In the genomic region with DNA sequence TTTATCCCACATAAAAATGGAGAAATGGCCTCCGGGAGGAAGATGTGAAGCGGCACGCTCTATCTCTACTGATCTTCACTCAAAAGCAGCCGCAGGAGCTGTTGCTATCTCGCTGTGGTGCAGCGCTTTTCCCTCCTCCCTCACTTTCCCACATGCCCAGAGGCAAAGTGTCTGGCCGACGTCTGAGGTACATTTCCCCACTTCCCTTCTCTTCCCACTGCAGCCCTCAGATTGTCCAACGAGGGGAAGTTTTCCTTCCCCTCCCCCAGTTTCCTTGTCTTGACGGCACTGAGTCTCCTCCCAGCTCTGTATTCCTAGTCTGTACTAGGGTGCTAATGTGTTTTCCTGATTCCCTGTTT, we compare ENCODE assay signal across 9 cellular contexts. TPM values are rescaled to one million over a fixed set of nuclear protein-coding genes. Genes with fewer than 3 reads are reported as not detected.
A peak's percentile ranks its signal among the peaks of the same experiment; 100 is the strongest.
DNase-seq lines count a peak whose midpoint lies in the region; ATAC-seq, FAIRE-seq and TF ChIP-seq lines count a peak whose summit lies in the region.
"Had no signal": no experiment of that assay in that cellular context is flagged by ENCODE, and none has a peak within 500 bp of the region (broad histone marks: within the 10 kb centered on the region; RNA-seq: fewer than 3 reads in every experiment).

No MANE protein-coding gene starts in this region.

- H3K36me3 ChIP-seq in Caco-2 (ENCODE audit: control insufficient read depth, insufficient read depth, low read length), result no peaks in the 10 kb centered on the region

- H3K27me3 Mint-ChIP-seq in mesothelial cell of epicardium (ENCODE audit: low read depth), result peaks cover 16% of the 10 kb centered on the region
- peaks cover 12% of the 10 kb centered on the region for H3K27me3 Mint-ChIP-seq in Caco-2 (ENCODE audit: insufficient read depth, unreplicated experiment)

- CTCF ChIA-PET in A549 (lab: Yijun Ruan, JAX), result interaction anchor here (1.4 kb wide), 1 partner anchor 11 kb away, joined by 3 read pairs; no protein-coding TSS in a partner anchor
- CTCF ChIA-PET in Caco-2 (lab: Charles Lee), result interaction anchor here (0.7 kb wide), 1 partner anchor 20 kb away, joined by 8 read pairs; no protein-coding TSS in a partner anchor

- intact Hi-C loops in Caco-2 (cut with micrococcal nuclease; ENCODE audit: unreplicated experiment), result no loop called here

- H3K4me3 ChIP-seq in A549 (peak overlapping the region; percentile 44), coronary artery (peak overlapping the region; percentile 88), Caco-2 (ENCODE audit: low read depth, low read length) (no peak overlapping the region)

- H3K27ac ChIP-seq in A549, result no peak overlapping the region
- H3K27ac ChIP-seq in coronary artery, result no peak overlapping the region

- DNase-seq in A549 (ENCODE audit: low read depth in 1 of 2, low spot score in 1 of 2) (no peak), HS-5 (ENCODE audit: low read depth) (peak; percentile 18), coronary artery (ENCODE audit: low spot score) (no peak), mesothelial cell of epicardium (ENCODE audit: low spot score in 2 of 2, unreplicated experiment in 2 of 2) (no peak), Caco-2 (no peak), erythroblast (lab: John Stamatoyannopoulos, UW) (no peak)

- H3K4me1 ChIP-seq in A549 (peaks cover 11% of the 10 kb centered on the region; the same call in 1 of the 3 replicates), Caco-2 (no peaks in the 10 kb centered on the region)

- H3K4me3 Mint-ChIP-seq in mesothelial cell of epicardium (peak overlapping the region; percentile 73), Caco-2 (ENCODE audit: unreplicated experiment) (no peak overlapping the region)

- TF ChIP-seq CTCF in A549 (IDR thresholded peaks at IDR 0.05), result no peak
- no peak for TF ChIP-seq CTCF in coronary artery (IDR thresholded peaks at IDR 0.05)
- TF ChIP-seq CTCF in mesothelial cell of epicardium (IDR thresholded peaks at IDR 0.05; ENCODE audit: unreplicated experiment), result no peak
- TF ChIP-seq CTCF in Caco-2 (IDR thresholded peaks at IDR 0.05; ENCODE audit: insufficient read depth in 1 of 2, low read depth in 1 of 2, low read length in 1 of 2, severe bottlenecking in 1 of 2, unreplicated experiment in 1 of 2), result no peak

- H3K4me1 Mint-ChIP-seq in mesothelial cell of epicardium (peaks cover 44% of the 10 kb centered on the region), Caco-2 (ENCODE audit: low read depth, unreplicated experiment) (no peaks in the 10 kb centered on the region)

- H3K27ac Mint-ChIP-seq in mesothelial cell of epicardium, result peak overlapping the region; percentile 79
- H3K27ac Mint-ChIP-seq in Caco-2 (ENCODE audit: unreplicated experiment), result no peak overlapping the region

- POLR2A ChIA-PET in A549 (lab: Yijun Ruan, JAX), result no interaction called here
- POLR2A ChIA-PET in Caco-2 (lab: Charles Lee), result no interaction called here

- TF ChIP-seq EP300 in A549 (IDR thresholded peaks at IDR 0.05), result no peak

- peak overlapping the region; percentile 87 for H3K4me2 ChIP-seq in A549

- TF ChIP-seq RAD21 in A549 (conservative IDR thresholded peaks at IDR 0.05 in 1 of 2, IDR thresholded peaks at IDR 0.05 in 1 of 2), result no peak

- no peaks in the 10 kb centered on the region for H3K27me3 ChIP-seq in Caco-2 (replicated peaks; ENCODE audit: control insufficient read depth, insufficient read depth, low read length)

- BruUV-seq in Caco-2 (replicated peaks; lab: Mats Ljungman, UMichigan), result no TSS peak

- no peaks in the 10 kb centered on the region for H3K9me3 ChIP-seq in A549
- no peaks in the 10 kb centered on the region for H3K9me3 ChIP-seq in Caco-2

- no peak for TF ChIP-seq POLR2A in A549 (IDR thresholded peaks at IDR 0.05; ENCODE audit: low read length)
- TF ChIP-seq POLR2A in erythroblast (IDR thresholded peaks at IDR 0.05; ENCODE audit: low read length), result no peak

- ATAC-seq in A549 (peak; percentile 47 to 57; a peak in 4 of 6 replicates), GM18858 (IDR thresholded peaks at IDR 0.05; ENCODE audit: unreplicated experiment) (no peak), GM21717 (IDR thresholded peaks at IDR 0.05; ENCODE audit: unreplicated experiment) (no peak)

- FAIRE-seq in A549 (lab: Jason Lieb, UNC), result no peak

- H3K36me3 Mint-ChIP-seq in mesothelial cell of epicardium (peaks cover 4% of the 10 kb centered on the region), Caco-2 (ENCODE audit: insufficient read depth, unreplicated experiment) (no peaks in the 10 kb centered on the region)

- 3% methylated on average over 7 of the region's 10 CpGs for WGBS in A549 (ENCODE audit: missing lambda C conversion rate)

- H3K9me3 Mint-ChIP-seq in mesothelial cell of epicardium, result no peaks in the 10 kb centered on the region
- H3K9me3 Mint-ChIP-seq in Caco-2 (ENCODE audit: unreplicated experiment), result peaks cover 9% of the 10 kb centered on the region

TF ChIP-seq in A549, 52 proteins besides CTCF, POLR2A, EP300 and RAD21:
- TF ChIP-seq BHLHE40 (IDR thresholded peaks at IDR 0.05; ENCODE audit: low read depth, low read length), result no peak
- no peak for TF ChIP-seq CEBPB (IDR thresholded peaks at IDR 0.05)
- TF ChIP-seq, protein P1, sequence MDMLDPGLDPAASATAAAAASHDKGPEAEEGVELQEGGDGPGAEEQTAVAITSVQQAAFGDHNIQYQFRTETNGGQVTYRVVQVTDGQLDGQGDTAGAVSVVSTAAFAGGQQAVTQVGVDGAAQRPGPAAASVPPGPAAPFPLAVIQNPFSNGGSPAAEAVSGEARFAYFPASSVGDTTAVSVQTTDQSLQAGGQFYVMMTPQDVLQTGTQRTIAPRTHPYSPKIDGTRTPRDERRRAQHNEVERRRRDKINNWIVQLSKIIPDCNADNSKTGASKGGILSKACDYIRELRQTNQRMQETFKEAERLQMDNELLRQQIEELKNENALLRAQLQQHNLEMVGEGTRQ (IDR thresholded peaks at IDR 0.05), result no peak
- no peak for TF ChIP-seq RARB (CRISPR knock-in tag; IDR thresholded peaks at IDR 0.05)

RNA-seq across cellular contexts. Expression of gene COL25A1, which starts 0.7 kb away (rescaled TPM):
- polyA plus RNA-seq in A549 (2011; rRNA removed) (not detected in 2 replicates), A549 (2017; fragmentation: RNase III; extraction: RNeasy Plus Mini Kit Qiagen cat#74134 plus additional on column Dnase treatment) (not detected in 3 replicates)
- not detected in 2 replicates for polyA plus RNA-seq in A549 (2012; cell fraction: cytosol; rRNA removed)
- polyA plus RNA-seq in A549 (2012; cell fraction: nucleus; rRNA removed), result not detected in 2 replicates
- polyA minus RNA-seq in A549 (2011; rRNA and poly(A)+ RNA removed), result not detected in 2 replicates
- total RNA-seq in mesothelial cell of epicardium (55.8 to 67.6 TPM (median 56.7 TPM) in 3 replicates), Caco-2 (2022) (not detected in 2 replicates)
- total RNA-seq: activated CD8-positive, alpha-beta memory T cell treated with anti-CD3 and anti-CD28 coated beads for 36 hours had no signal

Comparison
In these comparisons a context has a peak if more than half of its experiments do, and no peak if none do; other contexts are left out.
1. ATAC-seq: peak in A549 (2 of 2); none in GM18858 (single experiment) and GM21717 (single experiment).
2. RNA of gene COL25A1, which starts 0.7 kb away (total RNA-seq): 55.8 to 67.6 TPM in mesothelial cell of epicardium; not detected in Caco-2; every median in the first group is over 10 times any median in the second.